8 cellular contexts compared by ENCODE assay signal in genomic region chr10:44974628-44975431, GRCh38. TPM values are rescaled to one million over a fixed set of nuclear protein-coding genes. Genes with fewer than 3 reads are reported as not detected.
DNase-seq lines count a peak whose midpoint lies in the region; ATAC-seq, FAIRE-seq and TF ChIP-seq lines count a peak whose summit lies in the region.

No MANE protein-coding gene starts in this region.

- peaks cover 0 to 88% (median 32%) of the 10 kb centered on the region in 11 experiments; a peak in 18 of 22 replicates for H3K36me3 ChIP-seq in BLaER1 treated with 17β-estradiol and CSF1 and Interleukin-3, amounts not matched to agents 10 nM and 100 nM
- no peaks in the 10 kb centered on the region for H3K36me3 ChIP-seq in neural cell (ENCODE audit: insufficient read depth, low read length)
- no peaks in the 10 kb centered on the region for H3K36me3 ChIP-seq in testis (ENCODE audit: low read depth, missing control alignments)

- no peaks in the 10 kb centered on the region for H3K9me3 ChIP-seq in BLaER1 treated with 17β-estradiol and CSF1 and Interleukin-3, amounts not matched to agents 10 nM and 100 nM (replicated peaks in 1 of 11)
- H3K9me3 ChIP-seq in neural cell (ENCODE audit: low read length) (no peaks in the 10 kb centered on the region), testis (no peaks in the 10 kb centered on the region)

- WGBS in testis, 2 donors, result 4 to 5% methylated on average over 23 to 46 of the region's 46 CpGs

- no peaks in the 10 kb centered on the region for H3K79me2 ChIP-seq in neural cell (replicated peaks; ENCODE audit: insufficient read depth, low read length)

- FAIRE-seq in RCC 7860 (lab: Jason Lieb, UNC), result no peak

- no peak for TF ChIP-seq POLR2A in testis (IDR thresholded peaks at IDR 0.05)

- H4K20me1 ChIP-seq in BLaER1 treated with 17β-estradiol and CSF1 and Interleukin-3, amounts not matched to agents 10 nM and 100 nM, result peaks cover 0 to 41% (median 16%) of the 10 kb centered on the region in 11 experiments; a peak in 9 of 22 replicates
- no peaks in the 10 kb centered on the region for H4K20me1 ChIP-seq in neural cell (ENCODE audit: insufficient read depth)

- H3K9me2 ChIP-seq in neural cell (ENCODE audit: insufficient read depth, low read length), result no peaks in the 10 kb centered on the region

- TF ChIP-seq CTCF in foreskin fibroblast (IDR thresholded peaks at IDR 0.05; ENCODE audit: low read depth, low read length) (peak; percentile 72), neural cell (IDR thresholded peaks at IDR 0.05; ENCODE audit: poor library complexity, severe bottlenecking) (peak; percentile 70), testis (IDR thresholded peaks at IDR 0.05) (peak; percentile 86 to 93 (median 90))

- H3K27me3 ChIP-seq in BLaER1 treated with 17β-estradiol and CSF1 and Interleukin-3, amounts not matched to agents 10 nM and 100 nM, result no peaks in the 10 kb centered on the region
- H3K27me3 ChIP-seq in neural cell (ENCODE audit: insufficient read depth, low read depth, low read length) (no peaks in the 10 kb centered on the region), testis (no peaks in the 10 kb centered on the region)

- H3K4me3 ChIP-seq in BLaER1 treated with 17β-estradiol and CSF1 and Interleukin-3, amounts not matched to agents 10 nM and 100 nM, result peak overlapping the region; percentile 22 to 62 (median 48)
- peak overlapping the region; percentile 50 to 51 for H3K4me3 ChIP-seq in foreskin fibroblast (ENCODE audit: low read depth in 1 of 2, low read length in 2 of 2)
- H3K4me3 ChIP-seq in neural cell (ENCODE audit: low read length), result peak overlapping the region; percentile 19
- H3K4me3 ChIP-seq in testis, result peak overlapping the region; percentile 40 to 48

- peak; percentile 48 for TF ChIP-seq RAD21 in neural cell (conservative IDR thresholded peaks at IDR 0.05)

- H3K4me2 ChIP-seq in BLaER1 treated with 17β-estradiol and CSF1 and Interleukin-3, amounts not matched to agents 10 nM and 100 nM, result peak overlapping the region; percentile 90 to 100 (median 97)
- no peak overlapping the region for H3K4me2 ChIP-seq in neural cell (ENCODE audit: low read length)

- no peak overlapping the region for H2AFZ ChIP-seq in neural cell (ENCODE audit: low read depth, low read length)

- peak overlapping the region; percentile 55 to 98 (median 90) for H3K27ac ChIP-seq in BLaER1 treated with 17β-estradiol and CSF1 and Interleukin-3, amounts not matched to agents 10 nM and 100 nM
- H3K27ac ChIP-seq in neural cell (ENCODE audit: low read length) (no peak overlapping the region), testis (peak overlapping the region; percentile 61 to 85)

- TF ChIP-seq EP300 in neural cell (conservative IDR thresholded peaks at IDR 0.05; ENCODE audit: poor library complexity, severe bottlenecking), result no peak

- H3F3A ChIP-seq in neural cell (ENCODE audit: insufficient read depth, low read length, poor library complexity, severe bottlenecking), result no peaks in the 10 kb centered on the region

- H3K9ac ChIP-seq in BLaER1 treated with 17β-estradiol and CSF1 and Interleukin-3, amounts not matched to agents 10 nM and 100 nM, result peak overlapping the region; percentile 69 to 83 (median 76)
- no peak overlapping the region for H3K9ac ChIP-seq in neural cell (ENCODE audit: low read length)

- H3K4me1 ChIP-seq in BLaER1 treated with 17β-estradiol and CSF1 and Interleukin-3, amounts not matched to agents 10 nM and 100 nM, result peaks cover 76 to 99% (median 96%) of the 10 kb centered on the region in 10 experiments
- peaks cover 32% of the 10 kb centered on the region for H3K4me1 ChIP-seq in testis

- ATAC-seq in GM19025 (IDR thresholded peaks at IDR 0.05; ENCODE audit: low read depth, unreplicated experiment), result peak; percentile 66
- ATAC-seq in HG03139 (IDR thresholded peaks at IDR 0.05; ENCODE audit: unreplicated experiment), result peak; percentile 79

- intact Hi-C loops in testis (cut with DNase I; ENCODE audit: low total_unique reads), result loop anchor here (5.0 kb wide), 1 partner anchor 43 kb away; no protein-coding TSS in a partner anchor

- peak; percentile 61 for DNase-seq in RCC 7860 (ENCODE audit: low spot score)
- DNase-seq in activated effector memory CD4-positive, alpha-beta T cell treated with anti-CD3 and anti-CD28 coated beads, Interleukin-2, amount 50 U/mL, for 16 hours, result peak; percentile 87
- peak; percentile 48 to 83 for DNase-seq in foreskin fibroblast
- DNase-seq in testis, result peak; percentile 80

TF ChIP-seq in neural cell, 6 proteins besides CTCF, POLR2A, EP300 and RAD21:
- no peak for TF ChIP-seq EZH2 (IDR thresholded peaks at IDR 0.05; ENCODE audit: borderline replicate concordance, insufficient read depth, low read length, poor library complexity, severe bottlenecking)
- TF ChIP-seq SMC3 (conservative IDR thresholded peaks at IDR 0.05; ENCODE audit: poor library complexity), result peak; percentile 65
- no peak for TF ChIP-seq MXI1 (conservative IDR thresholded peaks at IDR 0.05; ENCODE audit: poor library complexity, severe bottlenecking)

RNA-seq across cellular contexts. Expression of gene DEPP1, which starts 3.8 kb away (rescaled TPM):
- 4.3 and 5.2 TPM in 2 replicates for polyA plus RNA-seq in neural cell
- polyA minus RNA-seq in neural cell, result 9.5 and 10.4 TPM in 2 replicates
- 10 to 100 TPM; 33.1 to 84.9 TPM for total RNA-seq in testis
- polyA plus RNA-seq in testis (ENCODE audit: insufficient read depth, low read depth, low replicate concordance), result 29.1 TPM

RNA-seq across cellular contexts. Expression of gene RASSF4, which starts 15.2 kb away (rescaled TPM):
- polyA plus RNA-seq in neural cell, result 10.2 and 12.4 TPM in 2 replicates
- polyA minus RNA-seq in neural cell, result 6.3 and 10.0 TPM in 2 replicates
- 10 to 100 TPM; 53.1 to 68.1 TPM for total RNA-seq in testis
- 28.2 TPM for polyA plus RNA-seq in testis (ENCODE audit: insufficient read depth, low read depth, low replicate concordance)

RNA-seq across cellular contexts. Expression of gene ZNF22, which starts 25.9 kb away (rescaled TPM):
- 32.9 and 34.1 TPM in 2 replicates for polyA plus RNA-seq in neural cell
- polyA minus RNA-seq in neural cell, result 34.6 and 35.8 TPM in 2 replicates
- 10 to 100 TPM; 12.6 TPM for total RNA-seq in testis
- polyA plus RNA-seq in testis (ENCODE audit: insufficient read depth, low read depth, low replicate concordance), result 12.6 TPM
